Comparison of ENCODE assay signal across 8 cellular contexts in genomic region chr1:89821322-89822108, GRCh38. TPM values are rescaled to one million over a fixed set of nuclear protein-coding genes. Genes with fewer than 3 reads are reported as not detected.
DNase-seq lines count a peak whose midpoint lies in the region; ATAC-seq and TF ChIP-seq lines count a peak whose summit lies in the region.

No MANE protein-coding gene starts in this region.

- H3K4me2 ChIP-seq in PC-3 (ENCODE audit: low read length): peak overlapping the region; percentile 81

- H3K27ac Mint-ChIP-seq in Caco-2 (ENCODE audit: unreplicated experiment): peak overlapping the region; percentile 90

- intact Hi-C loops in Caco-2 (cut with micrococcal nuclease; ENCODE audit: unreplicated experiment): loop anchor here (1.0 kb wide), 1 partner anchor 13 kb away; no protein-coding TSS in a partner anchor
- intact Hi-C loops in PC-3 (cut with micrococcal nuclease): loop anchor here (1.0 kb wide), 1 partner anchor 22 kb away; no protein-coding TSS in a partner anchor

- H3K4me1 Mint-ChIP-seq in Caco-2 (ENCODE audit: low read depth, unreplicated experiment): peaks cover 22% of the 10 kb centered on the region

- H3K4me3 Mint-ChIP-seq in Caco-2 (ENCODE audit: unreplicated experiment): peak overlapping the region; percentile 92

- BruUV-seq in Caco-2 (replicated peaks; lab: Mats Ljungman, UMichigan) (no TSS peak), PC-3 (replicated peaks; lab: Mats Ljungman, UMichigan) (no TSS peak)

- no peak for TF ChIP-seq EP300 in tibial nerve (IDR thresholded peaks at IDR 0.05)

- H3K9me3 Mint-ChIP-seq in Caco-2 (ENCODE audit: unreplicated experiment): no peaks in the 10 kb centered on the region

- peak overlapping the region; percentile 82 for H3K4me3 ChIP-seq in Caco-2 (ENCODE audit: low read depth, low read length)
- peak overlapping the region; percentile 95 for H3K4me3 ChIP-seq in PC-3 (ENCODE audit: low read length)
- peak overlapping the region; percentile 79 for H3K4me3 ChIP-seq in fibroblast of villous mesenchyme (ENCODE audit: low read depth, low read length)
- H3K4me3 ChIP-seq in tibial nerve: peak overlapping the region; percentile 65 to 93 (median 86)

- no peak for TF ChIP-seq POLR2A in tibial nerve (IDR thresholded peaks at IDR 0.05)

- POLR2A ChIA-PET in Caco-2 (lab: Charles Lee): interaction anchor here (0.5 to 2.4 kb wide), 4 partner anchors 13 to 121 kb away, joined by 3 to 20 read pairs (median 3); no protein-coding TSS in a partner anchor
- POLR2A ChIA-PET in PC-3 (lab: Charles Lee; ENCODE audit: unreplicated experiment): interaction anchor here (0.5 to 0.6 kb wide), 2 partner anchors 11 to 21 kb away, joined by 3 to 6 read pairs; no protein-coding TSS in a partner anchor

- CTCF ChIA-PET in Caco-2 (lab: Charles Lee): interaction anchor here (1.7 kb wide), 1 partner anchor 13 kb away, joined by 7 read pairs; no protein-coding TSS in a partner anchor
- CTCF ChIA-PET in PC-3 (lab: Charles Lee): no interaction called here

- H3K4me1 ChIP-seq in Caco-2: peaks cover 14% of the 10 kb centered on the region
- peaks cover 21% of the 10 kb centered on the region for H3K4me1 ChIP-seq in PC-3 (ENCODE audit: insufficient read depth, low read length)
- H3K4me1 ChIP-seq in tibial nerve: peaks cover 0 to 26% (median 10%) of the 10 kb centered on the region in 4 donors

- ATAC-seq in GM19395 (IDR thresholded peaks at IDR 0.05; ENCODE audit: unreplicated experiment) (peak; percentile 61), HG03469 (IDR thresholded peaks at IDR 0.05; ENCODE audit: unreplicated experiment) (peak; percentile 34), PC-3 (peak; percentile 53)

- WGBS in tibial nerve, 2 donors: 1% methylated on average over 32 to 36 of the region's 73 CpGs

- H3K36me3 Mint-ChIP-seq in Caco-2 (ENCODE audit: insufficient read depth, unreplicated experiment): peaks cover 3% of the 10 kb centered on the region

- H3K27me3 ChIP-seq in Caco-2 (replicated peaks; ENCODE audit: control insufficient read depth, insufficient read depth, low read length): no peaks in the 10 kb centered on the region
- H3K27me3 ChIP-seq in PC-3 (ENCODE audit: low read length): no peaks in the 10 kb centered on the region
- no peaks in the 10 kb centered on the region for H3K27me3 ChIP-seq in tibial nerve

- DNase-seq in Caco-2: peak; percentile 58 to 70
- DNase-seq in PC-3: peak; percentile 29
- DNase-seq in activated T-helper 1 cell treated with Interleukin-2 at 50 U/mL for 16 hours (ENCODE audit: low read depth): peak; percentile 44
- peak; percentile 34 for DNase-seq in fibroblast of villous mesenchyme (ENCODE audit: low read depth)
- DNase-seq in occipital lobe (lab: John Stamatoyannopoulos, UW): peak; percentile 24
- DNase-seq in tibial nerve (ENCODE audit: low spot score in 2 of 2): no peak

- H3K9me3 ChIP-seq in Caco-2: no peaks in the 10 kb centered on the region
- no peaks in the 10 kb centered on the region for H3K9me3 ChIP-seq in PC-3 (ENCODE audit: low read length)
- no peaks in the 10 kb centered on the region for H3K9me3 ChIP-seq in tibial nerve

- H3F3A ChIP-seq in PC-3 (ENCODE audit: low read length, unreplicated experiment): no peaks in the 10 kb centered on the region

- H3K36me3 ChIP-seq in Caco-2 (ENCODE audit: control insufficient read depth, insufficient read depth, low read length): no peaks in the 10 kb centered on the region
- H3K36me3 ChIP-seq in PC-3 (ENCODE audit: low read depth, low read length): no peaks in the 10 kb centered on the region
- no peaks in the 10 kb centered on the region for H3K36me3 ChIP-seq in tibial nerve

- no peak overlapping the region for H3K27ac ChIP-seq in PC-3 (ENCODE audit: low read length)
- H3K27ac ChIP-seq in tibial nerve: peak overlapping the region; percentile 55 to 86 (median 73)

- peak overlapping the region; percentile 74 for H3K9ac ChIP-seq in PC-3 (ENCODE audit: low read length)

- no peak for TF ChIP-seq CTCF in Caco-2 (IDR thresholded peaks at IDR 0.05; ENCODE audit: insufficient read depth in 1 of 2, low read depth in 1 of 2, low read length in 1 of 2, severe bottlenecking in 1 of 2, unreplicated experiment in 1 of 2)
- TF ChIP-seq CTCF in PC-3 (conservative IDR thresholded peaks at IDR 0.05; ENCODE audit: low read depth, low read length): no peak
- no peak for TF ChIP-seq CTCF in fibroblast of villous mesenchyme (IDR thresholded peaks at IDR 0.05; ENCODE audit: insufficient read depth, low read depth, low read length)
- TF ChIP-seq CTCF in tibial nerve (IDR thresholded peaks at IDR 0.05): peak in 1 of 5 experiments; percentile 26

- no peaks in the 10 kb centered on the region for H3K27me3 Mint-ChIP-seq in Caco-2 (ENCODE audit: insufficient read depth, unreplicated experiment)

- peak overlapping the region; percentile 94 for H2AFZ ChIP-seq in PC-3 (ENCODE audit: low read length)

- H3K9me2 ChIP-seq in PC-3 (replicated peaks; ENCODE audit: low read length): no peaks in the 10 kb centered on the region

- H4K20me1 ChIP-seq in PC-3 (ENCODE audit: low read length): no peaks in the 10 kb centered on the region

- peaks cover 32% of the 10 kb centered on the region for H3K79me2 ChIP-seq in PC-3 (ENCODE audit: low read length)

RNA-seq across cellular contexts. Expression of gene LRRC8D, which starts 0.7 kb away (rescaled TPM):
- total RNA-seq in Caco-2 (2022) (34.4 and 39.4 TPM in 2 replicates), PC-3 (2014; rRNA removed) (19.6 and 21.8 TPM in 2 replicates), fibroblast of villous mesenchyme (26.7 and 58.7 TPM in 2 replicates), occipital lobe (29.8 TPM), tibial nerve (10 to 100 TPM; 11.1 to 19.0 (median 15.3) TPM)

Comparison
In these comparisons a context has a peak if more than half of its experiments do, and no peak if none do; other contexts are left out.
1. DNase-seq: peak in Caco-2 (2 of 2), PC-3 (single experiment), activated T-helper 1 cell treated with Interleukin-2 at 50 U/mL for 16 hours (single experiment), fibroblast of villous mesenchyme (single experiment) and occipital lobe (single experiment); none in tibial nerve (0 of 2).
2. Peak in every context shown above with its lines, with median percentiles within 50 percentile points of each other: H3K4me3 ChIP-seq and ATAC-seq.